Comparison of ENCODE assay signal across 2 cellular contexts in the genomic region with DNA sequence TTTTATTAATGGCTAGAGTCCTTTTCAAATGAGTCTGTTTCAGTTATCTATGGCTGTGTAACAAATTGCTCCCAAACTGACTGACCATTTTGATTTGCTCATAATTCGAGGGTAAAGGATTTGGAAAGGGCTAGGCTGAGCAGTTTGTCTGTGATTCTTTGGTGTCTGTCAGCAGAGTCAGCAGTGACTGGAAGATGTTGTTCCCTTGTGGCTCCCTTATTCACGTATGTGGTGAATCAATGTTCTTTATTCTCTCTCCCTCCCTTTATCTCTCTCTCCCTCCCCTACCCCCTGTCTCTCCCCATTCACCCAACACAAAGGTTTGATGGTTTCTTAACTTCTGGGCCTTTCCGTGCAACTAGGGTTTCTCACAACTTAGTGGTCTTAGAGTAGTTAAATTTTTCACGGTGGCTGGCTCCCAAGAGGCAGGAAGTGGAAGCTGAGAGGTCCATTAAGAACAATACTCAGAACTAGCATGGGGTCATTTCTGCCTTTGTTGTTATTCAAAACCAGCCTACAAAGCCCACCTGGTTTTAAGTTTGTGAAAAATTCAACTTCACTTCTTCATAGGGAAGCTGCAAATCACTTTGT.
A peak's percentile ranks its signal among the peaks of the same experiment; 100 is the strongest.
TF ChIP-seq lines count a peak whose summit lies in the region.

No MANE protein-coding gene starts in this region.

TF ChIP-seq in GM23338, 12 proteins besides CTCF, POLR2A, EP300 and RAD21 (continues in another document):
- TF ChIP-seq ZNF462 (CRISPR knock-in tag; IDR thresholded peaks at IDR 0.05) (peak; percentile 93), ZNF114 (CRISPR knock-in tag; IDR thresholded peaks at IDR 0.05) (peak; percentile 93), NANOG (IDR thresholded peaks at IDR 0.05; ENCODE audit: borderline replicate concordance) (peak; percentile 98), STAT1 (IDR thresholded peaks at IDR 0.05; ENCODE audit: unreplicated experiment) (no peak), POLR2AphosphoS5 (IDR thresholded peaks at IDR 0.05; ENCODE audit: low read depth) (no peak), JUNB (IDR thresholded peaks at IDR 0.05; ENCODE audit: unreplicated experiment) (no peak), EZH2 (IDR thresholded peaks at IDR 0.05; ENCODE audit: low read depth, unreplicated experiment) (no peak), CREB1 (CRISPR knock-in tag; IDR thresholded peaks at IDR 0.05; ENCODE audit: low read depth) (peak; percentile 55), ZNF331 (CRISPR knock-in tag; IDR thresholded peaks at IDR 0.05; ENCODE audit: low read depth) (peak; percentile 37; the same call in 1 of the 2 replicates)
- TF ChIP-seq, protein P1, sequence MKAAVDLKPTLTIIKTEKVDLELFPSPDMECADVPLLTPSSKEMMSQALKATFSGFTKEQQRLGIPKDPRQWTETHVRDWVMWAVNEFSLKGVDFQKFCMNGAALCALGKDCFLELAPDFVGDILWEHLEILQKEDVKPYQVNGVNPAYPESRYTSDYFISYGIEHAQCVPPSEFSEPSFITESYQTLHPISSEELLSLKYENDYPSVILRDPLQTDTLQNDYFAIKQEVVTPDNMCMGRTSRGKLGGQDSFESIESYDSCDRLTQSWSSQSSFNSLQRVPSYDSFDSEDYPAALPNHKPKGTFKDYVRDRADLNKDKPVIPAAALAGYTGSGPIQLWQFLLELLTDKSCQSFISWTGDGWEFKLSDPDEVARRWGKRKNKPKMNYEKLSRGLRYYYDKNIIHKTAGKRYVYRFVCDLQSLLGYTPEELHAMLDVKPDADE (IDR thresholded peaks at IDR 0.05) = peak; percentile 79

TF ChIP-seq in GM12878, 131 proteins besides CTCF, POLR2A, EP300 and RAD21:
- TF ChIP-seq FOXM1 (IDR thresholded peaks at IDR 0.05; ENCODE audit: low read depth, low read length) (no peak), HDAC6 (IDR thresholded peaks at IDR 0.05; ENCODE audit: unreplicated experiment) (no peak), EZH2 (IDR thresholded peaks at IDR 0.05; ENCODE audit: borderline replicate concordance, control insufficient read depth, low read depth, low read length) (no peak), PAX5 (IDR thresholded peaks at IDR 0.05; ENCODE audit: borderline replicate concordance, low read depth, low read length) (peak; percentile 81), POU2F2 (IDR thresholded peaks at IDR 0.05; ENCODE audit: borderline replicate concordance, low read depth, low read length) (no peak), RUNX3 (IDR thresholded peaks at IDR 0.05; ENCODE audit: low read length) (peak; percentile 21; the same call in 1 of the 2 replicates), TCF12 (IDR thresholded peaks at IDR 0.05; ENCODE audit: low read depth, low read length) (no peak), JUND (IDR thresholded peaks at IDR 0.05; ENCODE audit: low read depth, low read length) (no peak)
- TF ChIP-seq, protein P2, sequence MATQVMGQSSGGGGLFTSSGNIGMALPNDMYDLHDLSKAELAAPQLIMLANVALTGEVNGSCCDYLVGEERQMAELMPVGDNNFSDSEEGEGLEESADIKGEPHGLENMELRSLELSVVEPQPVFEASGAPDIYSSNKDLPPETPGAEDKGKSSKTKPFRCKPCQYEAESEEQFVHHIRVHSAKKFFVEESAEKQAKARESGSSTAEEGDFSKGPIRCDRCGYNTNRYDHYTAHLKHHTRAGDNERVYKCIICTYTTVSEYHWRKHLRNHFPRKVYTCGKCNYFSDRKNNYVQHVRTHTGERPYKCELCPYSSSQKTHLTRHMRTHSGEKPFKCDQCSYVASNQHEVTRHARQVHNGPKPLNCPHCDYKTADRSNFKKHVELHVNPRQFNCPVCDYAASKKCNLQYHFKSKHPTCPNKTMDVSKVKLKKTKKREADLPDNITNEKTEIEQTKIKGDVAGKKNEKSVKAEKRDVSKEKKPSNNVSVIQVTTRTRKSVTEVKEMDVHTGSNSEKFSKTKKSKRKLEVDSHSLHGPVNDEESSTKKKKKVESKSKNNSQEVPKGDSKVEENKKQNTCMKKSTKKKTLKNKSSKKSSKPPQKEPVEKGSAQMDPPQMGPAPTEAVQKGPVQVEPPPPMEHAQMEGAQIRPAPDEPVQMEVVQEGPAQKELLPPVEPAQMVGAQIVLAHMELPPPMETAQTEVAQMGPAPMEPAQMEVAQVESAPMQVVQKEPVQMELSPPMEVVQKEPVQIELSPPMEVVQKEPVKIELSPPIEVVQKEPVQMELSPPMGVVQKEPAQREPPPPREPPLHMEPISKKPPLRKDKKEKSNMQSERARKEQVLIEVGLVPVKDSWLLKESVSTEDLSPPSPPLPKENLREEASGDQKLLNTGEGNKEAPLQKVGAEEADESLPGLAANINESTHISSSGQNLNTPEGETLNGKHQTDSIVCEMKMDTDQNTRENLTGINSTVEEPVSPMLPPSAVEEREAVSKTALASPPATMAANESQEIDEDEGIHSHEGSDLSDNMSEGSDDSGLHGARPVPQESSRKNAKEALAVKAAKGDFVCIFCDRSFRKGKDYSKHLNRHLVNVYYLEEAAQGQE (IDR thresholded peaks at IDR 0.05; ENCODE audit: low read depth, low read length) = no peak
TF ChIP-seq in GM12878: peak in this region for 2.
